In the genomic region with DNA sequence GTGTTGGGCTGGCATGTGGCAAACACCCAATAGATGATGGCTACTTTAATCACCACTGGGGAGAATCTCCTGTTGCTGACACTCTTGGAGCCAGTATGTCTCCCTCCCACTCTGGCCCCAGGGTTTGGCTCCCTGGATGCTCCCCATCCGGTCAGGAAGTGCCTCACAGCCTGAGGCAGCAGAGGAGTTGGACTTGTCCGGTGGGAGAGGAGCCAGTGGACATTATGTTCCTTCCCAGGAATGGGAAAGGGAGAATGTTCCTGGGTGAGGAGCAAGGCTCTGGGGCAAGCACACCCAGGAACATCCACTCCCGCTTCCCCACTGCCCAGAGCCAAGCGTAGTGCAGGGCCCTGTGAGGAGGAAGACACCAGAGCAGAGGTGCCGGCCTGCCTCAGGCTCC, we compare ENCODE assay signal across 13 cellular contexts.
DNase-seq lines count a peak whose midpoint lies in the region; ATAC-seq and TF ChIP-seq lines count a peak whose summit lies in the region.
"Had no signal": no experiment of that assay in that cellular context is flagged by ENCODE, and none has a peak within 500 bp of the region (broad histone marks: within the 10 kb centered on the region; RNA-seq: fewer than 3 reads in every experiment).

No MANE protein-coding gene starts in this region.

- H3K9me3 ChIP-seq in lower lobe of right lung (no peaks in the 10 kb centered on the region), upper lobe of right lung (no peaks in the 10 kb centered on the region)

- H3K4me3 ChIP-seq in epithelial cell of esophagus (ENCODE audit: low read length) (no peak overlapping the region), lower lobe of right lung (no peak overlapping the region), upper lobe of right lung (no peak overlapping the region)

- DNase-seq in M059J (ENCODE audit: low read depth) (peak; percentile 98), epithelial cell of esophagus (ENCODE audit: low read depth) (peak; percentile 44), lower lobe of right lung (no peak), upper lobe of right lung (no peak), NCI-H82 treated with DMSO at 0.1 percent for 48 hours (lab: John Stamatoyannopoulos, UW; ENCODE audit: unreplicated experiment) (no peak), 8988T (no peak), NOMO-1 treated with DMSO at 0.1 percent for 48 hours (lab: John Stamatoyannopoulos, UW; ENCODE audit: unreplicated experiment) (no peak)
- DNase-seq in stimulated activated CD4-positive, alpha-beta T cell treated with anti-CD3 and anti-CD28 coated beads, Interleukin-4, amount 100 ng/mL, for 1 hour, result no peak
- DNase-seq: H7, kidney glomerular epithelial cell, NCI-H1417, small intestine had no signal

- TF ChIP-seq CTCF in epithelial cell of esophagus (IDR thresholded peaks at IDR 0.05; ENCODE audit: insufficient read depth, low read depth, low read length, missing control alignments) (no peak), lower lobe of right lung (IDR thresholded peaks at IDR 0.05) (no peak), upper lobe of right lung (IDR thresholded peaks at IDR 0.05) (no peak)

- intact Hi-C loops in lower lobe of right lung (cut with DNase I) (no loop called here), upper lobe of right lung (cut with DNase I) (no loop called here)

- H3K27ac ChIP-seq in lower lobe of right lung, result peak overlapping the region; percentile 46
- H3K27ac ChIP-seq in upper lobe of right lung, result peak overlapping the region; percentile 17

- H3K27me3 ChIP-seq in lower lobe of right lung (ENCODE audit: low read depth), result no peaks in the 10 kb centered on the region
- H3K27me3 ChIP-seq in upper lobe of right lung, result no peaks in the 10 kb centered on the region

- peaks cover 24% of the 10 kb centered on the region for H3K4me1 ChIP-seq in lower lobe of right lung
- H3K4me1 ChIP-seq in upper lobe of right lung, result peaks cover 12% of the 10 kb centered on the region

- ATAC-seq in lower lobe of right lung (peak; percentile 68 to 80), upper lobe of right lung (peak; percentile 78)
- ATAC-seq: WTC11 had no signal

- H3K36me3 ChIP-seq in lower lobe of right lung (no peaks in the 10 kb centered on the region), upper lobe of right lung (no peaks in the 10 kb centered on the region)

Comparison
In these comparisons a context has a peak if more than half of its experiments do, and no peak if none do; other contexts are left out.
1. DNase-seq: peak in M059J (single experiment) and epithelial cell of esophagus (single experiment); none in lower lobe of right lung (single experiment), upper lobe of right lung (single experiment), stimulated activated CD4-positive, alpha-beta T cell treated with anti-CD3 and anti-CD28 coated beads, Interleukin-4, amount 100 ng/mL, for 1 hour (single experiment), NCI-H82 treated with DMSO at 0.1 percent for 48 hours (single experiment), 8988T (single experiment) and NOMO-1 treated with DMSO at 0.1 percent for 48 hours (single experiment).